In genomic region chr1:180551997-180552396, GRCh38 we compare ENCODE assay signal across 1 cellular context.
A peak's percentile ranks its signal among the peaks of the same experiment; 100 is the strongest.
TF ChIP-seq lines count a peak whose summit lies in the region.

No MANE protein-coding gene starts in this region.

TF ChIP-seq in HepG2, 621 proteins besides CTCF, POLR2A, EP300 and RAD21:
- TF ChIP-seq KMT2B (CRISPR knock-in tag; IDR thresholded peaks at IDR 0.05) (no peak), MXD4 (CRISPR knock-in tag; IDR thresholded peaks at IDR 0.05) (no peak), MAFF (IDR thresholded peaks at IDR 0.05; ENCODE audit: low read depth, low read length) (peak; percentile 63), MAFK (conservative IDR thresholded peaks at IDR 0.05 in 1 of 2, IDR thresholded peaks at IDR 0.05 in 1 of 2; ENCODE audit: low read length in 2 of 2) (peak; percentile 77 to 85), ZFYVE20 (CRISPR knock-in tag; IDR thresholded peaks at IDR 0.05; ENCODE audit: borderline replicate concordance, low read depth) (no peak)
TF ChIP-seq in HepG2: peak in this region for 2.
